Comparison of ENCODE assay signal across 17 cellular contexts in the genomic region with DNA sequence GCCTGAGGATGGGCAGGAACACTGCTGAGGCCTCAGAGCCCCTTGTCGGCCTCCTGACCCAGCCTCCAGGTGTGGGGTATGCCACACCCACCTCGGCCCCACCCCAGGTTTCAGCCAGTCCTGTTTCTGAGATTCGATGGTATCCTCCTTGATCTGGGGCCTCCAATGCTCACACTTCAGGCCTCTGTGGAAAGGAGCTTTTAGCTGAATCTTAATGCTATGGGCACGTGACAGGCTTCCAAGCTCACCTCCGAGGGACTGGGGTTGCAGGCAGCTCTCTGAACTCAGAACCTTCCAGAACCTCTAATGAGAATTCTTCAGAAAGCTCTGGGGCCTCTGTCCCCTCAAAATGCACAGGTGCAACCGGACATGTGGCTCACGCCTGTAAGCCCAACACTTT. TPM values are rescaled to one million over a fixed set of nuclear protein-coding genes. Genes with fewer than 3 reads are reported as not detected.
"Had no signal": no experiment of that assay in that cellular context is flagged by ENCODE, and none has a peak within 500 bp of the region (broad histone marks: within the 10 kb centered on the region; RNA-seq: fewer than 3 reads in every experiment).

No MANE protein-coding gene starts in this region.

- H3K4me3 ChIP-seq: MG63, SJSA1, SK-N-MC had no signal

- H3K9me3 ChIP-seq: MG63, SJSA1 had no signal

- H3K36me3 ChIP-seq: MG63, SJSA1 had no signal

- H3K27me3 ChIP-seq: MG63, SJSA1 had no signal

- H3K4me1 ChIP-seq: SJSA1 had no signal

- DNase-seq: Karpas-422, KG1, MG63, NCI-H1092, NCI-H1105 treated with DMSO at 0.1 percent for 48 hours, NCI-H1436, NCI-H187, NCI-H2081 treated with DMSO at 0.1 percent for 48 hours, NCI-H2171, NCI-H226, NCI-H510A, Right ventricle myocardium superior, RPMI8226, SIG-M5 had no signal

- H3K27ac ChIP-seq: SJSA1, SK-N-MC had no signal

RNA-seq across cellular contexts. Expression of a gene that starts 54.8 kb away (rescaled TPM):
- total RNA-seq: HT-29, Right ventricle myocardium superior, SJSA1 had no signal
